ENCODE assay signal across 8 cellular contexts in the genomic region with DNA sequence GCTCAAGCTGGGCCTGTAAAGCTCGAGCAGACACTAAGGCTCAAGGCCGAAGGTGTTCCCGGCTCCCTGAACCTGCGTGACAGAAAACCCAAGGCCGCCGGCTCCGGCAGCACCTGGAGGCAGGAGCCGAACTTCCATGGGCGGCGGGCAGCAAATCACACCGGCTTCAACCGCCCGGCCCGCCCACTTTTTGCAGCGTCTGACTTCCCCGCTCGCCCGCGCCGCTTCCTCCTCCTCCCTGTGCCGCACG. TPM values are rescaled to one million over a fixed set of nuclear protein-coding genes. Genes with fewer than 3 reads are reported as not detected.
DNase-seq lines count a peak whose midpoint lies in the region; ATAC-seq and TF ChIP-seq lines count a peak whose summit lies in the region.

No MANE protein-coding gene starts in this region.

- peaks cover 0 to 7% of the 10 kb centered on the region in 2 donors for H3K36me3 Mint-ChIP-seq in CD4-positive, alpha-beta memory T cell
- H3K36me3 Mint-ChIP-seq in activated T-cell treated with anti-CD3 and anti-CD28 coated beads, Interleukin-2, amount 50 U/mL, for 72 hours (ENCODE audit: insufficient read depth in 2 of 2): peaks cover 2% of the 10 kb centered on the region in 2 donors
- H3K36me3 Mint-ChIP-seq in naive thymus-derived CD4-positive, alpha-beta T cell: peaks cover 0 to 13% (median 0%) of the 10 kb centered on the region in 5 donors
- peaks cover 5 to 7% of the 10 kb centered on the region in 2 donors for H3K36me3 Mint-ChIP-seq in stimulated activated naive B cell treated with anti-CD40 and anti-IgM and Interleukin-4, amounts not matched to agents 10 μg/mL and 1 μg/mL and 100 μg/mL, for 72 hours

- no peaks in the 10 kb centered on the region for H3K9me2 ChIP-seq in OCI-LY7 (ENCODE audit: insufficient read depth, low read length)

- peaks cover 34% of the 10 kb centered on the region for H3K79me2 ChIP-seq in OCI-LY7 (ENCODE audit: insufficient read depth, low read depth, low read length)

- peak overlapping the region; percentile 31; the same call in 1 of the 2 replicates for H2AFZ ChIP-seq in OCI-LY7 (ENCODE audit: low read length)

- H3K27ac ChIP-seq in CD4-positive, alpha-beta memory T cell (ENCODE audit: low read depth, low read length): peak overlapping the region; percentile 91
- peak overlapping the region; percentile 88 for H3K27ac ChIP-seq in OCI-LY7 (ENCODE audit: low read depth, low read length, poor library complexity, severe bottlenecking)
- peak overlapping the region; percentile 99 for H3K27ac ChIP-seq in naive thymus-derived CD4-positive, alpha-beta T cell (ENCODE audit: low read depth, low read length)

- peaks cover 0 to 5% (median 0%) of the 10 kb centered on the region in 8 donors for H3K9me3 Mint-ChIP-seq in CD4-positive, alpha-beta memory T cell
- no peaks in the 10 kb centered on the region for H3K9me3 Mint-ChIP-seq in activated T-cell treated with anti-CD3 and anti-CD28 coated beads, Interleukin-2, amount 50 U/mL, for 72 hours
- peaks cover 0 to 5% (median 0%) of the 10 kb centered on the region in 11 donors for H3K9me3 Mint-ChIP-seq in naive thymus-derived CD4-positive, alpha-beta T cell
- no peaks in the 10 kb centered on the region for H3K9me3 Mint-ChIP-seq in stimulated activated naive B cell treated with anti-CD40 and anti-IgM and Interleukin-4, amounts not matched to agents 10 μg/mL and 1 μg/mL and 100 μg/mL, for 72 hours

- peak; percentile 50 for ATAC-seq in GM21515 (IDR thresholded peaks at IDR 0.05; ENCODE audit: unreplicated experiment)
- ATAC-seq in activated T-cell treated with anti-CD3 and anti-CD28 coated beads, Interleukin-2, amount 50 U/mL, for 72 hours (replicated peaks in 1 of 2): peak; percentile 65 to 71
- peak; percentile 79 for ATAC-seq in naive thymus-derived CD4-positive, alpha-beta T cell
- ATAC-seq in stimulated activated naive B cell treated with anti-CD40 and anti-IgM and Interleukin-4, amounts not matched to agents 10 μg/mL and 1 μg/mL and 100 μg/mL, for 72 hours (replicated peaks): peak; percentile 68 to 72

- peak overlapping the region in 1 of 2 donors; percentile 82 for H3K4me3 ChIP-seq in CD4-positive, alpha-beta memory T cell (ENCODE audit: low read length in 2 of 2)
- peak overlapping the region; percentile 77 for H3K4me3 ChIP-seq in OCI-LY7 (ENCODE audit: low read depth, low read length, poor library complexity, severe bottlenecking)
- peak overlapping the region; percentile 86 for H3K4me3 ChIP-seq in naive thymus-derived CD4-positive, alpha-beta T cell (ENCODE audit: low read length)

- no peak for TF ChIP-seq CTCF in OCI-LY7 (conservative IDR thresholded peaks at IDR 0.05; ENCODE audit: low read length)

- peaks cover 21 to 39% (median 32%) of the 10 kb centered on the region in 4 donors for H3K4me1 Mint-ChIP-seq in CD4-positive, alpha-beta memory T cell
- peaks cover 52% of the 10 kb centered on the region for H3K4me1 Mint-ChIP-seq in activated T-cell treated with anti-CD3 and anti-CD28 coated beads, Interleukin-2, amount 50 U/mL, for 72 hours (ENCODE audit: low read depth)
- H3K4me1 Mint-ChIP-seq in naive thymus-derived CD4-positive, alpha-beta T cell: peaks cover 12 to 37% (median 34%) of the 10 kb centered on the region in 7 donors
- H3K4me1 Mint-ChIP-seq in stimulated activated naive B cell treated with anti-CD40 and anti-IgM and Interleukin-4, amounts not matched to agents 10 μg/mL and 1 μg/mL and 100 μg/mL, for 72 hours: peaks cover 18 to 33% of the 10 kb centered on the region in 2 donors

- H3K27me3 Mint-ChIP-seq in CD4-positive, alpha-beta memory T cell: peaks cover 0 to 3% of the 10 kb centered on the region in 2 donors
- H3K27me3 Mint-ChIP-seq in activated T-cell treated with anti-CD3 and anti-CD28 coated beads, Interleukin-2, amount 50 U/mL, for 72 hours (ENCODE audit: low read depth): no peaks in the 10 kb centered on the region
- H3K27me3 Mint-ChIP-seq in naive thymus-derived CD4-positive, alpha-beta T cell: peaks cover 0 to 4% (median 0%) of the 10 kb centered on the region in 5 donors
- H3K27me3 Mint-ChIP-seq in stimulated activated naive B cell treated with anti-CD40 and anti-IgM and Interleukin-4, amounts not matched to agents 10 μg/mL and 1 μg/mL and 100 μg/mL, for 72 hours: no peaks in the 10 kb centered on the region

- POLR2A ChIA-PET in CD4-positive, alpha-beta memory T cell (lab: Charles Lee; ENCODE audit: partially characterized antibody): interaction anchor here (1.0 to 2.4 kb wide), 21 partner anchors 10 to 1092 kb away, joined by 3 to 81 read pairs (median 4); a partner anchor contains a TSS
- POLR2A ChIA-PET in OCI-LY7 (lab: Charles Lee): interaction anchor here (0.7 to 1.7 kb wide), 3 partner anchors 9 to 15 kb away, joined by 3 to 4 read pairs (median 3); no protein-coding TSS in a partner anchor
- POLR2A ChIA-PET in naive thymus-derived CD4-positive, alpha-beta T cell (lab: Charles Lee): interaction anchor here (0.6 to 4.1 kb wide), 11 partner anchors 12 to 1804 kb away, joined by 3 to 74 read pairs (median 3); a partner anchor contains a TSS

- H3K27ac Mint-ChIP-seq in CD4-positive, alpha-beta memory T cell: peak overlapping the region; percentile 94 to 98 (median 95)
- peak overlapping the region; percentile 96 for H3K27ac Mint-ChIP-seq in activated T-cell treated with anti-CD3 and anti-CD28 coated beads, Interleukin-2, amount 50 U/mL, for 72 hours
- H3K27ac Mint-ChIP-seq in naive thymus-derived CD4-positive, alpha-beta T cell: peak overlapping the region; percentile 89 to 96 (median 94)
- H3K27ac Mint-ChIP-seq in stimulated activated naive B cell treated with anti-CD40 and anti-IgM and Interleukin-4, amounts not matched to agents 10 μg/mL and 1 μg/mL and 100 μg/mL, for 72 hours: peak overlapping the region; percentile 89

- no peaks in the 10 kb centered on the region for H3K27me3 ChIP-seq in CD4-positive, alpha-beta memory T cell (ENCODE audit: insufficient read depth, low read length)
- H3K27me3 ChIP-seq in naive thymus-derived CD4-positive, alpha-beta T cell (ENCODE audit: control insufficient read depth in 2 of 2, insufficient read depth in 2 of 2, low read length in 2 of 2): no peaks in the 10 kb centered on the region

- H3K4me1 ChIP-seq in CD4-positive, alpha-beta memory T cell (ENCODE audit: insufficient read depth, low read length): peaks cover 36% of the 10 kb centered on the region
- H3K4me1 ChIP-seq in OCI-LY7 (ENCODE audit: insufficient read depth, low read length, poor library complexity, severe bottlenecking): peaks cover 33% of the 10 kb centered on the region
- peaks cover 15 to 20% of the 10 kb centered on the region in 2 donors for H3K4me1 ChIP-seq in naive thymus-derived CD4-positive, alpha-beta T cell (ENCODE audit: control insufficient read depth in 2 of 2, insufficient read depth in 2 of 2, low read length in 2 of 2)

- no peaks in the 10 kb centered on the region for H3K9me3 ChIP-seq in CD4-positive, alpha-beta memory T cell (ENCODE audit: control insufficient read depth in 1 of 2, low read length in 2 of 2)
- H3K9me3 ChIP-seq in OCI-LY7 (ENCODE audit: low read length): no peaks in the 10 kb centered on the region
- no peaks in the 10 kb centered on the region for H3K9me3 ChIP-seq in naive thymus-derived CD4-positive, alpha-beta T cell (ENCODE audit: control insufficient read depth in 2 of 3, low read length in 3 of 3)

- peak overlapping the region; percentile 76 to 88 (median 86) for H3K4me3 Mint-ChIP-seq in CD4-positive, alpha-beta memory T cell
- peak overlapping the region; percentile 86 to 94 for H3K4me3 Mint-ChIP-seq in activated T-cell treated with anti-CD3 and anti-CD28 coated beads, Interleukin-2, amount 50 U/mL, for 72 hours
- peak overlapping the region; percentile 78 to 91 (median 85) for H3K4me3 Mint-ChIP-seq in naive thymus-derived CD4-positive, alpha-beta T cell
- H3K4me3 Mint-ChIP-seq in stimulated activated naive B cell treated with anti-CD40 and anti-IgM and Interleukin-4, amounts not matched to agents 10 μg/mL and 1 μg/mL and 100 μg/mL, for 72 hours: peak overlapping the region; percentile 86 to 91

- DNase-seq in CD4-positive, alpha-beta memory T cell: peak; percentile 88 to 89 (median 88)
- DNase-seq in HuH-7 (ENCODE audit: low spot score): peak; percentile 72
- DNase-seq in OCI-LY7 (ENCODE audit: low spot score): peak; percentile 88
- peak; percentile 89 to 91 for DNase-seq in activated T-cell treated with anti-CD3 and anti-CD28 coated beads, Interleukin-2, amount 50 U/mL, for 72 hours
- peak; percentile 77 for DNase-seq in fibroblast of gingiva (ENCODE audit: low read depth)
- DNase-seq in naive thymus-derived CD4-positive, alpha-beta T cell: peak in 7 of 9 donors; percentile 79 to 89 (median 87)
- peak; percentile 80 for DNase-seq in stimulated activated naive B cell treated with anti-CD40 and anti-IgM and Interleukin-4, amounts not matched to agents 10 μg/mL and 1 μg/mL and 100 μg/mL, for 72 hours

- peak overlapping the region; percentile 75 for H3K4me2 ChIP-seq in OCI-LY7 (ENCODE audit: low read length)

- no TSS peak for BruUV-seq in OCI-LY7 (replicated peaks; lab: Mats Ljungman, UMichigan)

- H3K36me3 ChIP-seq in CD4-positive, alpha-beta memory T cell (ENCODE audit: insufficient read depth, low read length): no peaks in the 10 kb centered on the region
- peaks cover 18% of the 10 kb centered on the region; the same call in 1 of the 2 replicates for H3K36me3 ChIP-seq in OCI-LY7 (ENCODE audit: insufficient read depth, low read length)
- H3K36me3 ChIP-seq in naive thymus-derived CD4-positive, alpha-beta T cell (ENCODE audit: control insufficient read depth in 2 of 3, insufficient read depth in 3 of 3, low read length in 3 of 3): peaks cover 0 to 3% (median 0%) of the 10 kb centered on the region in 3 experiments

- intact Hi-C loops in CD4-positive, alpha-beta memory T cell (cut with micrococcal nuclease): loop anchor here (1.0 to 10.0 kb wide), 7 partner anchors 8 to 621 kb away; a partner anchor contains a TSS
- intact Hi-C loops in OCI-LY7 (cut with micrococcal nuclease; ENCODE audit: unreplicated experiment): loop anchor here (1.0 to 2.0 kb wide), 3 partner anchors 14 to 621 kb away; a partner anchor contains a TSS
- intact Hi-C loops in naive thymus-derived CD4-positive, alpha-beta T cell (cut with micrococcal nuclease): loop anchor here (1.0 to 5.0 kb wide), 15 partner anchors 8 to 621 kb away; a partner anchor contains a TSS

- H4K20me1 ChIP-seq in OCI-LY7 (ENCODE audit: insufficient read depth, low read length): peaks cover 24% of the 10 kb centered on the region

- CTCF ChIA-PET in CD4-positive, alpha-beta memory T cell (lab: Charles Lee; ENCODE audit: partially characterized antibody): interaction anchor here (0.6 to 1.1 kb wide), 3 partner anchors 14 to 30 kb away, joined by 3 to 4 read pairs (median 3); a partner anchor contains a TSS
- CTCF ChIA-PET in OCI-LY7 (lab: Charles Lee; ENCODE audit: unreplicated experiment): no interaction called here
- CTCF ChIA-PET in naive thymus-derived CD4-positive, alpha-beta T cell (lab: Charles Lee): interaction anchor here (1.7 kb wide), 1 partner anchor 29 kb away, joined by 8 read pairs; no protein-coding TSS in a partner anchor

RNA-seq across cellular contexts. Expression of a gene that starts 0.9 kb away (rescaled TPM):
- total RNA-seq in CD4-positive, alpha-beta memory T cell: 10 to 100 TPM; 54.8 to 57.4 TPM
- polyA plus RNA-seq in CD4-positive, alpha-beta memory T cell: 10 to 100 TPM in 1 of 2 donors, 1 to 10 TPM in 1; 1.1 to 11.7 TPM
- total RNA-seq in OCI-LY7 (2014; rRNA removed; shearing (Covaris generic)): 158 and 169 TPM in 2 replicates
- 329 and 372 TPM in 2 replicates for total RNA-seq in OCI-LY7 (2022)
- 100 to 1,000 TPM; 232 to 268 TPM for total RNA-seq in activated T-cell treated with anti-CD3 and anti-CD28 coated beads, Interleukin-2, amount 50 U/mL, for 72 hours
- 100 to 1,000 TPM in 1 of 5 experiments, 10 to 100 TPM in 4; 35.4 to 207 (median 38.5) TPM for total RNA-seq in naive thymus-derived CD4-positive, alpha-beta T cell
- 1 to 10 TPM; 2.7 to 7.9 TPM for polyA plus RNA-seq in naive thymus-derived CD4-positive, alpha-beta T cell

RNA-seq across cellular contexts. Expression of a gene that starts 14.3 kb away (rescaled TPM):
- total RNA-seq in CD4-positive, alpha-beta memory T cell: 10 to 100 TPM; 38.8 to 42.8 TPM
- 10 to 100 TPM in 1 of 2 donors, 1 to 10 TPM in 1; 6.5 to 12.2 TPM for polyA plus RNA-seq in CD4-positive, alpha-beta memory T cell
- 58.3 and 60.0 TPM in 2 replicates for total RNA-seq in OCI-LY7 (2014; rRNA removed; shearing (Covaris generic))
- total RNA-seq in OCI-LY7 (2022): 61.7 and 66.8 TPM in 2 replicates
- 10 to 100 TPM; 28.2 to 40.3 TPM for total RNA-seq in activated T-cell treated with anti-CD3 and anti-CD28 coated beads, Interleukin-2, amount 50 U/mL, for 72 hours
- 10 to 100 TPM; 29.5 to 56.4 (median 36.0) TPM for total RNA-seq in naive thymus-derived CD4-positive, alpha-beta T cell
- polyA plus RNA-seq in naive thymus-derived CD4-positive, alpha-beta T cell: 10 to 100 TPM in 1 of 2 donors, 1 to 10 TPM in 1; 7.7 to 12.0 TPM
